ENCODE assay signal across 18 cellular contexts in the genomic region with DNA sequence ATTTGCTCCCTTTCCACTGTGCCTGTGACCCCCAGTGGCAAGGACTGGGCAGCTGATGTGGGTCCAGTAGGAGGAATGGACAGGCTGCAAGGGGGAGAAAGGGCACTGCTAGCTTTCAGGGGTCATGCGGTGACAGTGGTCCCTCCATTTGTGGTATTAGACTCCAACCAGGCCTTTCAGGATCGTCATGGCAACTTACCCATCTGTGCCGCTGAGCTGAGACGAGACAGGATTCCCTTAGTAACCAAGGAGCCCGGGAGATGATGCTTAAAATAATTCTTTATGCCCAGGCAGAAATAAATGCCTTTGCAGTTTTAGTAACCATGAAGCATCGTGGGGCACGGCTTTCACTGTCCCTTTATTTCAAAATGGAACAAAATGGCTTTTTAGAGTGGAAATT.
"Had no signal": no experiment of that assay in that cellular context is flagged by ENCODE, and none has a peak within 500 bp of the region (broad histone marks: within the 10 kb centered on the region; RNA-seq: fewer than 3 reads in every experiment).

No MANE protein-coding gene starts in this region.

- H3K27ac ChIP-seq: epithelial cell of prostate, heart left ventricle, pancreas, stomach, thyroid gland had no signal

- H3K4me1 ChIP-seq: heart left ventricle, pancreas, stomach, thyroid gland had no signal

- DNase-seq: cortex of kidney; effector memory CD8-positive, alpha-beta T cell; foreskin melanocyte; heart left ventricle; left colon; left ventricle myocardium superior; mesenchymal stem cell; naive B cell; pancreas; right cardiac atrium; small intestine; stimulated activated CD4-positive, alpha-beta T cell treated with anti-CD3 and anti-CD28 coated beads, Interleukin-12 subunit alpha, Interleukin-12 subunit beta, amount 100 ng/mL, for 4 hours; stimulated activated naive CD4-positive, alpha-beta T cell; stomach; substantia nigra; thyroid gland had no signal

- H3K36me3 ChIP-seq: heart left ventricle, pancreas, stomach, thyroid gland had no signal

- H3K27me3 ChIP-seq: pancreas, stomach, thyroid gland had no signal

- H3K9me3 ChIP-seq: pancreas, thyroid gland had no signal

- ATAC-seq: effector memory CD8-positive, alpha-beta T cell; heart left ventricle; left colon; left ventricle myocardium superior; pancreas; right cardiac atrium had no signal

- H3K4me3 ChIP-seq: heart left ventricle, lung, pancreas, stomach, thyroid gland had no signal
